ENCODE assay signal across 1 cellular context in the genomic region with DNA sequence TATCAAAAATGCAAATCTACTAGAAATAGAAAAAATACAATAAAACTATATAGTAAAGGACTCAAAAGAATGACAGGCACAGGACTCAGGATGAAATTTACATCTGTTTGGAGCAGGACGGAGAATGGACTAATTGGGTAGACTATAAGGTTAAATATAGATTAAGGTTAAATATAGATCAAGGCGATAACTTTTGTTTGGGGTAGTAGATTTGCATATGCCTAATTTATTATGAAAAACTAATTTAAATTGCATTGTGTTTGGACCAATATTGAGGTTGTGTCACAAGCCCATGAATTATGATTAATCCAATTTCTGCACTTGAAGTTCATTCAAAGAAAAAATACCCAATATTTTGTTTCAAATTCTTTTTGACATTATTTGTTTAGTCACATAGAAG.
TF ChIP-seq lines count a peak whose summit lies in the region.

No MANE protein-coding gene starts in this region.

TF ChIP-seq in K562, 482 proteins besides CTCF, POLR2A, EP300 and RAD21 (continued from another document):
- TF ChIP-seq, protein P1, sequence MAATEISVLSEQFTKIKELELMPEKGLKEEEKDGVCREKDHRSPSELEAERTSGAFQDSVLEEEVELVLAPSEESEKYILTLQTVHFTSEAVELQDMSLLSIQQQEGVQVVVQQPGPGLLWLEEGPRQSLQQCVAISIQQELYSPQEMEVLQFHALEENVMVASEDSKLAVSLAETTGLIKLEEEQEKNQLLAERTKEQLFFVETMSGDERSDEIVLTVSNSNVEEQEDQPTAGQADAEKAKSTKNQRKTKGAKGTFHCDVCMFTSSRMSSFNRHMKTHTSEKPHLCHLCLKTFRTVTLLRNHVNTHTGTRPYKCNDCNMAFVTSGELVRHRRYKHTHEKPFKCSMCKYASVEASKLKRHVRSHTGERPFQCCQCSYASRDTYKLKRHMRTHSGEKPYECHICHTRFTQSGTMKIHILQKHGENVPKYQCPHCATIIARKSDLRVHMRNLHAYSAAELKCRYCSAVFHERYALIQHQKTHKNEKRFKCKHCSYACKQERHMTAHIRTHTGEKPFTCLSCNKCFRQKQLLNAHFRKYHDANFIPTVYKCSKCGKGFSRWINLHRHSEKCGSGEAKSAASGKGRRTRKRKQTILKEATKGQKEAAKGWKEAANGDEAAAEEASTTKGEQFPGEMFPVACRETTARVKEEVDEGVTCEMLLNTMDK (IDR thresholded peaks at IDR 0.05; ENCODE audit: borderline replicate concordance, insufficient read depth, low read depth, low read length, poor library complexity, severe bottlenecking): no peak
- TF ChIP-seq ZNF232 (CRISPR knock-in tag; IDR thresholded peaks at IDR 0.05) (peak; percentile 92; the same call in 1 of the 2 replicates), XRCC4 (IDR thresholded peaks at IDR 0.05; ENCODE audit: extremely low read depth, insufficient read depth, insufficient read length) (no peak), HDAC3 (IDR thresholded peaks at IDR 0.05; ENCODE audit: borderline replicate concordance, partially characterized antibody) (peak; percentile 26)
- TF ChIP-seq, protein P2, sequence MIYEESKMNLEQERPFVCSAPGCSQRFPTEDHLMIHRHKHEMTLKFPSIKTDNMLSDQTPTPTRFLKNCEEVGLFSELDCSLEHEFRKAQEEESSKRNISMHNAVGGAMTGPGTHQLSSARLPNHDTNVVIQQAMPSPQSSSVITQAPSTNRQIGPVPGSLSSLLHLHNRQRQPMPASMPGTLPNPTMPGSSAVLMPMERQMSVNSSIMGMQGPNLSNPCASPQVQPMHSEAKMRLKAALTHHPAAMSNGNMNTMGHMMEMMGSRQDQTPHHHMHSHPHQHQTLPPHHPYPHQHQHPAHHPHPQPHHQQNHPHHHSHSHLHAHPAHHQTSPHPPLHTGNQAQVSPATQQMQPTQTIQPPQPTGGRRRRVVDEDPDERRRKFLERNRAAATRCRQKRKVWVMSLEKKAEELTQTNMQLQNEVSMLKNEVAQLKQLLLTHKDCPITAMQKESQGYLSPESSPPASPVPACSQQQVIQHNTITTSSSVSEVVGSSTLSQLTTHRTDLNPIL (CRISPR knock-in tag; IDR thresholded peaks at IDR 0.05): no peak
